7 cellular contexts compared by ENCODE assay signal in the genomic region with DNA sequence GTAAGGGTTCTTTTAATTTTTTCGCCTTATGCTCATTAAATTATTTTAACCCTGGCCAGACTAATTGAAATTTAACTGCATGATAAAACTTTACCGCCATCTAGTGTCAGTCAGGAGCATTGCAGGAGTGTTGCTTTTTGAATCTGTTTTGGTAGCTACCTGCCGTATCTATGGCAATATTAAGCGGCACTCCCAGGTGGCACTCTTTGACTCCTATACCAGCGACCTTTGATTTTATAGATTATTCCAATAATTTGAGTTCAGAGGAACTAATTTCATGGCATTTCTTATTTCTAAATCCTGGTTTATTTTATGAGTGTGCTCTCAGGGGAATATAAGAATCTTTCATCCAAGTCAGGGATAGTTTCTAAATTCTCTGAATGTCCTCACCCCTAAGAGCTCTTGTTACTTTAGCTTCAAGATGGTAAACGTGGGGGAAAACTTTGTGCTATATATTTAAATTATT.
DNase-seq lines count a peak whose midpoint lies in the region; ATAC-seq and TF ChIP-seq lines count a peak whose summit lies in the region.

No MANE protein-coding gene starts in this region.

- CTCF ChIA-PET in HEK293T (lab: Yijun Ruan, JAX): interaction anchor here (0.6 to 4.4 kb wide), 26 partner anchors 9 to 1127 kb away, joined by 3 to 59 read pairs (median 4); no protein-coding TSS in a partner anchor

- no peak overlapping the region for H3K27ac Mint-ChIP-seq in neural crest cell (ENCODE audit: unreplicated experiment)

- DNase-seq in HEK293T (ENCODE audit: extremely low spot score) (peak; percentile 38), NCI-H2029 treated with DMSO at 0.1 percent for 48 hours (lab: John Stamatoyannopoulos, UW) (peak; percentile 41), epithelial cell of proximal tubule (ENCODE audit: low read depth) (no peak), neural crest cell (ENCODE audit: low read depth, low spot score) (peak; percentile 21), upper lobe of right lung (no peak)

- no peaks in the 10 kb centered on the region for H3K27me3 ChIP-seq in upper lobe of right lung

- intact Hi-C loops in upper lobe of right lung (cut with DNase I): no loop called here

- H3K4me3 ChIP-seq in epithelial cell of proximal tubule (ENCODE audit: low read depth, low read length) (no peak overlapping the region), upper lobe of right lung (no peak overlapping the region)

- peaks cover 3% of the 10 kb centered on the region for H3K27me3 Mint-ChIP-seq in neural crest cell (ENCODE audit: low read depth)

- peak; percentile 39 to 58 for ATAC-seq in activated CD4-positive, CD25-positive, alpha-beta regulatory T cell treated with anti-CD3 and anti-CD28 coated beads, Interleukin-2, amount 50 U/mL, for 24 hours
- ATAC-seq in upper lobe of right lung: peak; percentile 79

- POLR2A ChIA-PET in HEK293T (lab: Yijun Ruan, JAX): interaction anchor here (1.5 to 2.8 kb wide), 2 partner anchors 89 to 91 kb away, joined by 9 read pairs; no protein-coding TSS in a partner anchor

- no peak overlapping the region for H3K27ac ChIP-seq in upper lobe of right lung

- H3K4me1 Mint-ChIP-seq in neural crest cell: peaks cover 26% of the 10 kb centered on the region

- H3K9me3 ChIP-seq in upper lobe of right lung: no peaks in the 10 kb centered on the region

- H3K4me1 ChIP-seq in upper lobe of right lung: peaks cover 21% of the 10 kb centered on the region

- no peak overlapping the region for H3K4me3 Mint-ChIP-seq in neural crest cell

- no peaks in the 10 kb centered on the region for H3K36me3 Mint-ChIP-seq in neural crest cell (ENCODE audit: low read depth)

- H3K36me3 ChIP-seq in upper lobe of right lung: no peaks in the 10 kb centered on the region

- no peaks in the 10 kb centered on the region for H3K9me3 Mint-ChIP-seq in neural crest cell

- peak; percentile 65 for TF ChIP-seq CTCF in GM12801 (IDR thresholded peaks at IDR 0.05; ENCODE audit: extremely low read depth, insufficient read length)
- peak; percentile 92 for TF ChIP-seq CTCF in epithelial cell of proximal tubule (conservative IDR thresholded peaks at IDR 0.05; ENCODE audit: low read depth, low read length)
- TF ChIP-seq CTCF in neural crest cell (conservative IDR thresholded peaks at IDR 0.05): peak; percentile 100
- TF ChIP-seq CTCF in upper lobe of right lung (IDR thresholded peaks at IDR 0.05): peak; percentile 99

TF ChIP-seq in HEK293T, 16 proteins besides CTCF, POLR2A, EP300 and RAD21:
- TF ChIP-seq, protein P1, sequence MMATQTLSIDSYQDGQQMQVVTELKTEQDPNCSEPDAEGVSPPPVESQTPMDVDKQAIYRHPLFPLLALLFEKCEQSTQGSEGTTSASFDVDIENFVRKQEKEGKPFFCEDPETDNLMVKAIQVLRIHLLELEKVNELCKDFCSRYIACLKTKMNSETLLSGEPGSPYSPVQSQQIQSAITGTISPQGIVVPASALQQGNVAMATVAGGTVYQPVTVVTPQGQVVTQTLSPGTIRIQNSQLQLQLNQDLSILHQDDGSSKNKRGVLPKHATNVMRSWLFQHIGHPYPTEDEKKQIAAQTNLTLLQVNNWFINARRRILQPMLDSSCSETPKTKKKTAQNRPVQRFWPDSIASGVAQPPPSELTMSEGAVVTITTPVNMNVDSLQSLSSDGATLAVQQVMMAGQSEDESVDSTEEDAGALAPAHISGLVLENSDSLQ (IDR thresholded peaks at IDR 0.05): no peak

Comparison
In these comparisons a context has a peak if more than half of its experiments do, and no peak if none do; other contexts are left out.
1. DNase-seq: peak in HEK293T (single experiment), NCI-H2029 treated with DMSO at 0.1 percent for 48 hours (single experiment) and neural crest cell (single experiment); none in epithelial cell of proximal tubule (single experiment) and upper lobe of right lung (single experiment).
2. Peak in every context shown above with its lines, with median percentiles within 50 percentile points of each other: CTCF ChIP-seq.